ENCODE assay signal across 8 cellular contexts in genomic region chr5:54419573-54420423, GRCh38. TPM values are rescaled to one million over a fixed set of nuclear protein-coding genes. Genes with fewer than 3 reads are reported as not detected.
DNase-seq lines count a peak whose midpoint lies in the region; TF ChIP-seq lines count a peak whose summit lies in the region.
"Not testable (repeated sequence)": the region's sequence is repeated elsewhere in the genome, so short reads cannot be mapped to it uniquely, and the experiment has no call there.

No MANE protein-coding gene starts in this region.

- intact Hi-C loops in transverse colon (cut with DNase I; ENCODE audit: low total_unique reads) = loop anchor here (10.0 kb wide), 2 partner anchors 75 to 175 kb away; no protein-coding TSS in a partner anchor

- H3K18ac ChIP-seq in H9 (ENCODE audit: insufficient read length, low read depth, low read length) = not testable (repeated sequence)

- H3K27me3 ChIP-seq in H9 (ENCODE audit: insufficient read depth, low read length); transverse colon: not testable (repeated sequence)

- DNase-seq in DMS53 treated with DMSO at 0.1 percent for 48 hours (lab: John Stamatoyannopoulos, UW; ENCODE audit: unreplicated experiment) = peak; percentile 51
- not testable (repeated sequence) for DNase-seq in H9, transverse colon
- peak; percentile 74 for DNase-seq in NAMALWA (ENCODE audit: low spot score)
- peak; percentile 23 for DNase-seq in OCI-M2 (lab: John Stamatoyannopoulos, UW; ENCODE audit: unreplicated experiment)
- DNase-seq in activated naive CD4-positive, alpha-beta T cell treated with anti-CD3 and anti-CD28 coated beads, Interleukin-2, amount 10 ng/mL, durations not matched to agents 7 days and 5 days = peak; percentile 35
- peak; percentile 83 for DNase-seq in fibroblast of the aortic adventitia (ENCODE audit: low read depth)
- DNase-seq in midbrain (lab: John Stamatoyannopoulos, UW) = peak; percentile 72

- H2BK120ac ChIP-seq in H9 (ENCODE audit: low read depth, low read length, poor library complexity, severe bottlenecking) = not testable (repeated sequence)

- not testable (repeated sequence) for H3K4me3 ChIP-seq in fibroblast of the aortic adventitia (ENCODE audit: low read depth, low read length); transverse colon

- H2BK12ac ChIP-seq in H9 (ENCODE audit: insufficient read length, low read depth, low read length) = not testable (repeated sequence)

- not testable (repeated sequence) for H3K27me3 Mint-ChIP-seq in H9 (ENCODE audit: low read depth)
- H3K27me3 Mint-ChIP-seq in activated naive CD4-positive, alpha-beta T cell treated with anti-CD3 and anti-CD28 coated beads, Interleukin-2, amount 10 ng/mL, durations not matched to agents 7 days and 5 days = peaks cover 12% of the 10 kb centered on the region

- not testable (repeated sequence) for H3K36me3 Mint-ChIP-seq in H9 (ENCODE audit: insufficient read depth in 1 of 3, low read depth in 3 of 3); activated naive CD4-positive, alpha-beta T cell treated with anti-CD3 and anti-CD28 coated beads, Interleukin-2, amount 10 ng/mL, durations not matched to agents 7 days and 5 days

- H3K4me1 ChIP-seq in H9 (ENCODE audit: insufficient read depth, low read length); transverse colon: not testable (repeated sequence)

- not testable (repeated sequence) for H3K27ac ChIP-seq in H9 (ENCODE audit: insufficient read length, low read depth, low read length); transverse colon

- H2AK5ac ChIP-seq in H9 (ENCODE audit: insufficient read length, low read length) = not testable (repeated sequence)

- H3K9ac ChIP-seq in H9 (ENCODE audit: extremely low read depth, insufficient read length, low read length) = not testable (repeated sequence)

- not testable (repeated sequence) for H3K23ac ChIP-seq in H9 (ENCODE audit: insufficient read length, low read depth, low read length)

- no CpG with 5 or more reads among the region's 10 CpGs for WGBS in H9 (ENCODE audit: extremely low coverage, insufficient read length, low lambda C conversion rate)
- WGBS in transverse colon (ENCODE audit: low coverage in 1 of 2), 2 donors = 42 to 44% methylated on average over 5 to 10 of the region's 10 CpGs

- H3K4me1 Mint-ChIP-seq in H9; activated naive CD4-positive, alpha-beta T cell treated with anti-CD3 and anti-CD28 coated beads, Interleukin-2, amount 10 ng/mL, durations not matched to agents 7 days and 5 days: not testable (repeated sequence)

- not testable (repeated sequence) for H3K9me3 ChIP-seq in H9 (ENCODE audit: control insufficient read depth, low read depth, low read length); transverse colon

- not testable (repeated sequence) for H3K4me2 ChIP-seq in H9 (ENCODE audit: insufficient read depth, insufficient read length, low read length)

- H3K14ac ChIP-seq in H9 (ENCODE audit: insufficient read depth, low read length) = not testable (repeated sequence)

- H4K8ac ChIP-seq in H9 (replicated peaks; ENCODE audit: insufficient read length, low read depth, low read length) = not testable (repeated sequence)

- not testable (repeated sequence) for H3K23me2 ChIP-seq in H9 (ENCODE audit: insufficient read length, low read depth, low read length, poor library complexity, severe bottlenecking)

- not testable (repeated sequence) for H2BK5ac ChIP-seq in H9 (ENCODE audit: insufficient read length, low read length)

- TF ChIP-seq CTCF in H9 (conservative IDR thresholded peaks at IDR 0.05) = peak; percentile 92; the same call in 2 of the 3 replicates
- peak; percentile 72 for TF ChIP-seq CTCF in fibroblast of the aortic adventitia (IDR thresholded peaks at IDR 0.05; ENCODE audit: insufficient read depth, low read length)
- peak; percentile 76 to 83 (median 78) for TF ChIP-seq CTCF in transverse colon (IDR thresholded peaks at IDR 0.05)

- H3K36me3 ChIP-seq in transverse colon = not testable (repeated sequence)

- H3K27ac Mint-ChIP-seq in H9; activated naive CD4-positive, alpha-beta T cell treated with anti-CD3 and anti-CD28 coated beads, Interleukin-2, amount 10 ng/mL, durations not matched to agents 7 days and 5 days: not testable (repeated sequence)

- not testable (repeated sequence) for H3K79me2 ChIP-seq in H9 (ENCODE audit: insufficient read depth, low read length)

- H3K9me3 Mint-ChIP-seq in H9; activated naive CD4-positive, alpha-beta T cell treated with anti-CD3 and anti-CD28 coated beads, Interleukin-2, amount 10 ng/mL, durations not matched to agents 7 days and 5 days: not testable (repeated sequence)

- H3K79me1 ChIP-seq in H9 (ENCODE audit: insufficient read depth, low read depth, low read length, poor library complexity, severe bottlenecking) = not testable (repeated sequence)

- H2BK15ac ChIP-seq in H9 (ENCODE audit: low read depth, low read length) = not testable (repeated sequence)

- in situ Hi-C loops in transverse colon (cut with MboI; ENCODE audit: low pct_ligation_motif_present in 1 of 4, low pct_unique_long_range_greater_than_20kb in 1 of 4, low sequenced_read_pairs in 3 of 4) = loop anchor here (10.0 to 25.0 kb wide), 4 partner anchors 95 to 175 kb away; no protein-coding TSS in a partner anchor

- H3K4me3 Mint-ChIP-seq in H9; activated naive CD4-positive, alpha-beta T cell treated with anti-CD3 and anti-CD28 coated beads, Interleukin-2, amount 10 ng/mL, durations not matched to agents 7 days and 5 days: not testable (repeated sequence)

- not testable (repeated sequence) for H4K20me1 ChIP-seq in H9 (ENCODE audit: control insufficient read depth, insufficient read depth, insufficient read length)

- H2BK20ac ChIP-seq in H9 (ENCODE audit: low read depth, low read length, poor library complexity, severe bottlenecking) = not testable (repeated sequence)

- CTCF ChIA-PET in activated naive CD4-positive, alpha-beta T cell treated with anti-CD3 and anti-CD28 coated beads, Interleukin-2, amount 10 ng/mL, durations not matched to agents 7 days and 5 days (lab: Charles Lee) = interaction anchor here (0.8 to 1.3 kb wide), 15 partner anchors 9 to 268 kb away, joined by 3 to 15 read pairs (median 3); partner anchors contain the start of gene ARL15

- not testable (repeated sequence) for TF ChIP-seq POLR2A in transverse colon (IDR thresholded peaks at IDR 0.05)

- not testable (repeated sequence) for TF ChIP-seq EP300 in transverse colon (IDR thresholded peaks at IDR 0.05; ENCODE audit: low read depth)

- not testable (repeated sequence) for H3T11ph ChIP-seq in H9 (ENCODE audit: low read length)

- not testable (repeated sequence) for H4K91ac ChIP-seq in H9 (ENCODE audit: insufficient read length, low read depth, low read length)

- not testable (repeated sequence) for H2AFZ ChIP-seq in H9 (ENCODE audit: low read length)

- not testable (repeated sequence) for H4K5ac ChIP-seq in H9 (ENCODE audit: insufficient read length, low read depth, low read length)

- H3K4ac ChIP-seq in H9 (ENCODE audit: low read depth, low read length) = not testable (repeated sequence)

- H3K56ac ChIP-seq in H9 (ENCODE audit: insufficient read length, low read depth, low read length) = not testable (repeated sequence)

RNA-seq across cellular contexts. Expression of gene HSPB3, which starts 35.7 kb away (rescaled TPM):
- total RNA-seq in H9 (2021) (not detected in 2 replicates), fibroblast of the aortic adventitia (ENCODE audit: low replicate concordance) (0.63 TPM in 1 of 2 replicates, not detected in the other), transverse colon (10 to 100 TPM in 1 of 4 donors, 1 to 10 TPM in 1, not detected in 2; 4.1 to 55.2 TPM)
